In genomic region chr3:145118303-145118702, GRCh38 we compare ENCODE assay signal across 28 cellular contexts.
DNase-seq lines count a peak whose midpoint lies in the region; ATAC-seq and TF ChIP-seq lines count a peak whose summit lies in the region.
"Had no signal": no experiment of that assay in that cellular context is flagged by ENCODE, and none has a peak within 500 bp of the region (broad histone marks: within the 10 kb centered on the region; RNA-seq: fewer than 3 reads in every experiment).

No MANE protein-coding gene starts in this region.

- H3K4me3 Mint-ChIP-seq in MCF 10A (ENCODE audit: unreplicated experiment) (no peak overlapping the region), T-helper 17 cell (no peak overlapping the region)
- H3K4me3 Mint-ChIP-seq: CD14-positive monocyte; endodermal cell; stimulated activated naive CD8-positive, alpha-beta T cell treated with anti-CD3 and anti-CD28 coated beads, Interleukin-15, amount 100 ng/mL, for 72 hours had no signal

- H3K27me3 ChIP-seq in foreskin keratinocyte = no peaks in the 10 kb centered on the region
- H3K27me3 ChIP-seq: esophagus muscularis mucosa, hepatocyte, pancreas had no signal

- ATAC-seq in GM18498 (IDR thresholded peaks at IDR 0.05; ENCODE audit: unreplicated experiment) = peak; percentile 72
- ATAC-seq in GM19397 (IDR thresholded peaks at IDR 0.05; ENCODE audit: unreplicated experiment) = peak; percentile 76
- ATAC-seq in HG02678 (IDR thresholded peaks at IDR 0.05; ENCODE audit: unreplicated experiment) = peak; percentile 66
- peak; percentile 94 for ATAC-seq in HG03175 (IDR thresholded peaks at IDR 0.05; ENCODE audit: unreplicated experiment)
- ATAC-seq in foreskin keratinocyte = no peak
- ATAC-seq in T-helper 17 cell = no peak
- ATAC-seq: pancreas; stimulated activated naive CD8-positive, alpha-beta T cell treated with anti-CD3 and anti-CD28 coated beads, Interleukin-15, amount 100 ng/mL, for 72 hours had no signal

- H3K27ac Mint-ChIP-seq in MCF 10A (ENCODE audit: low read depth, unreplicated experiment) (no peak overlapping the region), T-helper 17 cell (no peak overlapping the region)
- H3K27ac Mint-ChIP-seq: CD14-positive monocyte; endodermal cell; stimulated activated naive CD8-positive, alpha-beta T cell treated with anti-CD3 and anti-CD28 coated beads, Interleukin-15, amount 100 ng/mL, for 72 hours had no signal

- no peak overlapping the region for H3K27ac ChIP-seq in foreskin keratinocyte
- H3K27ac ChIP-seq: 22Rv1, esophagus muscularis mucosa, hepatocyte, pancreas, RWPE1, SK-N-MC, skin epidermis had no signal

- CTCF ChIA-PET in MCF 10A (lab: Yijun Ruan, JAX) = no interaction called here

- H3K36me3 Mint-ChIP-seq in MCF 10A (ENCODE audit: insufficient read depth, unreplicated experiment) (no peaks in the 10 kb centered on the region), T-helper 17 cell (ENCODE audit: low read depth) (no peaks in the 10 kb centered on the region)
- H3K36me3 Mint-ChIP-seq: CD14-positive monocyte had no signal

- H3K4me1 Mint-ChIP-seq in MCF 10A (ENCODE audit: insufficient read depth, unreplicated experiment) = no peaks in the 10 kb centered on the region
- no peaks in the 10 kb centered on the region for H3K4me1 Mint-ChIP-seq in T-helper 17 cell
- H3K4me1 Mint-ChIP-seq: CD14-positive monocyte; stimulated activated naive CD8-positive, alpha-beta T cell treated with anti-CD3 and anti-CD28 coated beads, Interleukin-15, amount 100 ng/mL, for 72 hours had no signal

- DNase-seq in MCF 10A (ENCODE audit: unreplicated experiment) (no peak), foreskin keratinocyte (no peak), T-helper 17 cell (no peak)
- DNase-seq in stimulated activated CD4-positive, alpha-beta T cell treated with anti-CD3 and anti-CD28 coated beads, Interleukin-1b, Interleukin-23, amount 100 ng/mL, for 48 hours = no peak
- DNase-seq: activated CD4-positive, alpha-beta T cell treated with anti-CD3 and anti-CD28 coated beads for 4 hours; activated gamma-delta T cell treated with Interleukin-2 at 50 U/mL for 16 hours; activated T-cell treated with anti-CD3 and anti-CD28 coated beads, Interleukin-2, amount 50 U/mL, for 1 hour; Calu3; caudate nucleus; endodermal cell; foreskin melanocyte; NCI-H446; pancreas; retina; stimulated activated naive CD8-positive, alpha-beta T cell treated with anti-CD3 and anti-CD28 coated beads, Interleukin-15, amount 100 ng/mL, for 72 hours; T-helper 2 cell had no signal

- H3K27me3 Mint-ChIP-seq in MCF 10A (ENCODE audit: insufficient read depth, unreplicated experiment) = peaks cover 24% of the 10 kb centered on the region
- no peaks in the 10 kb centered on the region for H3K27me3 Mint-ChIP-seq in T-helper 17 cell
- H3K27me3 Mint-ChIP-seq: stimulated activated naive CD8-positive, alpha-beta T cell treated with anti-CD3 and anti-CD28 coated beads, Interleukin-15, amount 100 ng/mL, for 72 hours had no signal

- intact Hi-C loops in MCF 10A (cut with micrococcal nuclease) = no loop called here

- H3K9me3 ChIP-seq in T-helper 17 cell (ENCODE audit: control insufficient read depth, low read length, poor library complexity, severe bottlenecking) = no peaks in the 10 kb centered on the region
- H3K9me3 ChIP-seq: esophagus muscularis mucosa, HAP-1, pancreas had no signal

- BruUV-seq in MCF 10A (replicated peaks; lab: Mats Ljungman, UMichigan) = no TSS peak

- H3K4me1 ChIP-seq in foreskin keratinocyte = no peaks in the 10 kb centered on the region
- H3K4me1 ChIP-seq: esophagus muscularis mucosa, HAP-1, pancreas had no signal

- H3K9me3 Mint-ChIP-seq in MCF 10A (ENCODE audit: unreplicated experiment) = no peaks in the 10 kb centered on the region

- POLR2A ChIA-PET in MCF 10A (lab: Yijun Ruan, JAX) = no interaction called here

- TF ChIP-seq CTCF in MCF 10A (IDR thresholded peaks at IDR 0.05; ENCODE audit: unreplicated experiment) = no peak
- no peak for TF ChIP-seq CTCF in foreskin keratinocyte (conservative IDR thresholded peaks at IDR 0.05)

Comparison
In these comparisons a context has a peak if more than half of its experiments do, and no peak if none do; other contexts are left out.
1. ATAC-seq: peak in GM18498 (single experiment), GM19397 (single experiment), HG02678 (single experiment) and HG03175 (single experiment); none in foreskin keratinocyte (single experiment) and T-helper 17 cell (single experiment).